Comparison of ENCODE assay signal across 25 cellular contexts in genomic region chr17:59723041-59723440, GRCh38. TPM values are rescaled to one million over a fixed set of nuclear protein-coding genes. Genes with fewer than 3 reads are reported as not detected.
DNase-seq lines count a peak whose midpoint lies in the region; ATAC-seq and TF ChIP-seq lines count a peak whose summit lies in the region.
"Had no signal": no experiment of that assay in that cellular context is flagged by ENCODE, and none has a peak within 500 bp of the region (broad histone marks: within the 10 kb centered on the region; RNA-seq: fewer than 3 reads in every experiment).

No MANE protein-coding gene starts in this region.

- no peak for DNase-seq in CD14-positive monocyte (ENCODE audit: low spot score)
- no peak for DNase-seq in T-helper 17 cell
- no peak for DNase-seq in stimulated activated effector memory CD8-positive, alpha-beta T cell treated with anti-CD3 and anti-CD28 coated beads, Interleukin-12 subunit alpha, Interleukin-12 subunit beta, amount 100 ng/mL, for 72 hours (ENCODE audit: low spot score in 2 of 2)
- no peak for DNase-seq in NCI-H69 (lab: John Stamatoyannopoulos, UW)
- no peak for DNase-seq in WTC11 (ENCODE audit: low spot score)
- no peak for DNase-seq in kidney tubule cell (ENCODE audit: low spot score)
- DNase-seq in DMS153 (lab: John Stamatoyannopoulos, UW) = no peak
- DNase-seq: activated CD4-positive, alpha-beta T cell treated with anti-CD3 and anti-CD28 coated beads for 48 hours; activated CD8-positive, alpha-beta memory T cell treated with anti-CD3 and anti-CD28 coated beads for 24 hours; activated effector memory CD4-positive, alpha-beta T cell treated with anti-CD3 and anti-CD28 coated beads, Interleukin-2, amount 50 U/mL, for 16 hours; activated naive CD8-positive, alpha-beta T cell treated with anti-CD3 and anti-CD28 coated beads, Interleukin-2, amount 10 ng/mL, durations not matched to agents 7 days and 5 days; central memory CD4-positive, alpha-beta T cell; glutamatergic neuron; lower lobe of right lung; NCI-H146; NCI-H446 treated with DMSO at 0.1 percent for 48 hours; posterior cingulate gyrus; stimulated activated CD4-positive, alpha-beta T cell treated with anti-CD3 and anti-CD28 coated beads, Interleukin-4, amount 100 ng/mL, for 4 hours; stimulated activated naive CD4-positive, alpha-beta T cell treated with Interleukin-2 at 50 U/mL for 16 hours had no signal

- peaks cover 70% of the 10 kb centered on the region for H3K4me1 Mint-ChIP-seq in CD14-positive monocyte
- H3K4me1 Mint-ChIP-seq in T-helper 17 cell = peaks cover 25% of the 10 kb centered on the region
- peaks cover 32% of the 10 kb centered on the region for H3K4me1 Mint-ChIP-seq in stimulated activated effector memory CD8-positive, alpha-beta T cell treated with anti-CD3 and anti-CD28 coated beads, Interleukin-12 subunit alpha, Interleukin-12 subunit beta, amount 100 ng/mL, for 72 hours
- peaks cover 11% of the 10 kb centered on the region for H3K4me1 Mint-ChIP-seq in WTC11
- H3K4me1 Mint-ChIP-seq: neural progenitor cell had no signal

- no peaks in the 10 kb centered on the region for H3K9me3 Mint-ChIP-seq in CD14-positive monocyte
- H3K9me3 Mint-ChIP-seq in stimulated activated effector memory CD8-positive, alpha-beta T cell treated with anti-CD3 and anti-CD28 coated beads, Interleukin-12 subunit alpha, Interleukin-12 subunit beta, amount 100 ng/mL, for 72 hours = no peaks in the 10 kb centered on the region
- H3K9me3 Mint-ChIP-seq in WTC11 = no peaks in the 10 kb centered on the region
- H3K9me3 Mint-ChIP-seq: activated naive CD8-positive, alpha-beta T cell treated with anti-CD3 and anti-CD28 coated beads, Interleukin-2, amount 10 ng/mL, durations not matched to agents 7 days and 5 days; neural progenitor cell; T-helper 2 cell treated with Interferon-gamma antibody and Interleukin-4, amounts not matched to agents 5 μg/mL and 100 μg/mL, for 36 hours had no signal

- no peaks in the 10 kb centered on the region for H3K9me3 ChIP-seq in T-helper 17 cell (ENCODE audit: control insufficient read depth, low read length, poor library complexity, severe bottlenecking)
- H3K9me3 ChIP-seq: BLaER1, lower lobe of right lung had no signal

- intact Hi-C loops in CD14-positive monocyte (cut with micrococcal nuclease) = no loop called here

- H3K36me3 Mint-ChIP-seq in CD14-positive monocyte = peaks cover 13 to 27% of the 10 kb centered on the region in 2 donors
- H3K36me3 Mint-ChIP-seq in T-helper 17 cell (ENCODE audit: low read depth) = peaks cover 3% of the 10 kb centered on the region
- peaks cover 7% of the 10 kb centered on the region for H3K36me3 Mint-ChIP-seq in stimulated activated effector memory CD8-positive, alpha-beta T cell treated with anti-CD3 and anti-CD28 coated beads, Interleukin-12 subunit alpha, Interleukin-12 subunit beta, amount 100 ng/mL, for 72 hours
- H3K36me3 Mint-ChIP-seq in WTC11 = no peaks in the 10 kb centered on the region
- H3K36me3 Mint-ChIP-seq: neural progenitor cell had no signal

- peaks cover 0 to 3% (median 0%) of the 10 kb centered on the region in 3 donors for H3K27me3 Mint-ChIP-seq in CD14-positive monocyte (ENCODE audit: low read depth in 3 of 3)
- H3K27me3 Mint-ChIP-seq in T-helper 17 cell = no peaks in the 10 kb centered on the region
- H3K27me3 Mint-ChIP-seq in WTC11 (ENCODE audit: low read depth) = no peaks in the 10 kb centered on the region
- H3K27me3 Mint-ChIP-seq: activated naive CD8-positive, alpha-beta T cell treated with anti-CD3 and anti-CD28 coated beads, Interleukin-2, amount 10 ng/mL, durations not matched to agents 7 days and 5 days had no signal

- POLR2A ChIA-PET in WTC11 (lab: Charles Lee) = no interaction called here

- CTCF ChIA-PET in WTC11 (lab: Charles Lee) = no interaction called here

- no peak for TF ChIP-seq CTCF in CD14-positive monocyte (IDR thresholded peaks at IDR 0.05)
- no peak for TF ChIP-seq CTCF in WTC11 (IDR thresholded peaks at IDR 0.05)

- no peak for ATAC-seq in T-helper 17 cell
- no peak for ATAC-seq in stimulated activated effector memory CD8-positive, alpha-beta T cell treated with anti-CD3 and anti-CD28 coated beads, Interleukin-12 subunit alpha, Interleukin-12 subunit beta, amount 100 ng/mL, for 72 hours
- no peak for ATAC-seq in WTC11
- ATAC-seq: lower lobe of right lung, sciatic nerve had no signal

- H3K27ac ChIP-seq in layer of hippocampus (ENCODE audit: low read depth, low read length) = peak overlapping the region; percentile 20
- H3K27ac ChIP-seq: BLaER1, KMS-11, lower lobe of right lung, neural progenitor cell had no signal

- H3K27ac Mint-ChIP-seq in CD14-positive monocyte = peak overlapping the region; percentile 86 to 95 (median 92)
- peak overlapping the region; percentile 49 for H3K27ac Mint-ChIP-seq in T-helper 17 cell
- H3K27ac Mint-ChIP-seq in stimulated activated effector memory CD8-positive, alpha-beta T cell treated with anti-CD3 and anti-CD28 coated beads, Interleukin-12 subunit alpha, Interleukin-12 subunit beta, amount 100 ng/mL, for 72 hours = peak overlapping the region; percentile 3
- H3K27ac Mint-ChIP-seq in WTC11 = no peak overlapping the region
- H3K27ac Mint-ChIP-seq: activated naive CD8-positive, alpha-beta T cell treated with anti-CD3 and anti-CD28 coated beads, Interleukin-2, amount 10 ng/mL, durations not matched to agents 7 days and 5 days; neural progenitor cell; T-helper 2 cell treated with Interferon-gamma antibody and Interleukin-4, amounts not matched to agents 5 μg/mL and 100 μg/mL, for 36 hours had no signal

- H3K4me3 Mint-ChIP-seq in CD14-positive monocyte (peak overlapping the region; percentile 8 to 49), T-helper 17 cell (no peak overlapping the region), WTC11 (no peak overlapping the region)
- no peak overlapping the region for H3K4me3 Mint-ChIP-seq in stimulated activated effector memory CD8-positive, alpha-beta T cell treated with anti-CD3 and anti-CD28 coated beads, Interleukin-12 subunit alpha, Interleukin-12 subunit beta, amount 100 ng/mL, for 72 hours
- H3K4me3 Mint-ChIP-seq: activated naive CD8-positive, alpha-beta T cell treated with anti-CD3 and anti-CD28 coated beads, Interleukin-2, amount 10 ng/mL, durations not matched to agents 7 days and 5 days; neural progenitor cell; T-helper 2 cell treated with Interferon-gamma antibody and Interleukin-4, amounts not matched to agents 5 μg/mL and 100 μg/mL, for 36 hours had no signal

- H3K27me3 ChIP-seq in layer of hippocampus (ENCODE audit: control insufficient read depth, insufficient read depth, low read length) = no peaks in the 10 kb centered on the region
- H3K27me3 ChIP-seq: BLaER1, neural progenitor cell had no signal

TF ChIP-seq in WTC11, 78 proteins besides CTCF, POLR2A, EP300 and RAD21:
- no peak for TF ChIP-seq MLX (CRISPR knock-in tag; IDR thresholded peaks at IDR 0.05)

RNA-seq across cellular contexts. Expression of gene VMP1, which starts 15.6 kb away (rescaled TPM):
- polyA plus RNA-seq in CD14-positive monocyte = 100 to 1,000 TPM; 386 to 511 TPM
- total RNA-seq in T-helper 17 cell = 100 to 1,000 TPM; 132 to 159 TPM
- 72.8 to 79.1 TPM (median 72.9 TPM) in 3 replicates for total RNA-seq in WTC11 (2021)

RNA-seq across cellular contexts. Expression of gene PTRH2, which starts 15.8 kb away (rescaled TPM):
- polyA plus RNA-seq in CD14-positive monocyte = 10 to 100 TPM; 26.0 to 27.0 TPM
- total RNA-seq in T-helper 17 cell (1 to 10 TPM; 6.9 to 9.0 TPM), WTC11 (2021) (30.0 to 32.6 TPM (median 30.5 TPM) in 3 replicates)

Comparison
In these comparisons a context has a peak if more than half of its experiments do, and no peak if none do; other contexts are left out.
1. H3K4me3 Mint-ChIP-seq: peak in CD14-positive monocyte (2 of 2); none in T-helper 17 cell (single experiment), stimulated activated effector memory CD8-positive, alpha-beta T cell treated with anti-CD3 and anti-CD28 coated beads, Interleukin-12 subunit alpha, Interleukin-12 subunit beta, amount 100 ng/mL, for 72 hours (single experiment) and WTC11 (single experiment).